ENCODE assay signal across 22 cellular contexts in the genomic region with DNA sequence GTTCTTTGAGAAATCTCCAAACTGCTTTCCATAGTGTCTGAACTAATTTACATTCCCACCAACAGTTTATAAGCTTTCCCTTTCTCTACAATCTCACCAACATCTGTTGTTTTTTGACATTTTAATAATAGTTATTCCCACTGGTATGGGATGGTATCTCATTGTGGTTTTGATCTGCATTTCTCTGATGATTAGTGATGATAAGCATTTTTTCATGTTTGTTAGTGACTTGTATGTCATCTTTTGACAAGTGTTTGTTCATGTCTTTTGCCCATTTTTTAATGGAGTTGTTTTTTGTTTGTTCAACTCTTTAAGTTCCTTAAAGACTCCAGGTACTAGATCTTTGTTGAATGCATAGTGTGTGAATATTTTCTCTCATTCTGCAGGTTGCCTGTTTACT.
"Had no signal": no experiment of that assay in that cellular context is flagged by ENCODE, and none has a peak within 500 bp of the region (broad histone marks: within the 10 kb centered on the region; RNA-seq: fewer than 3 reads in every experiment).

No MANE protein-coding gene starts in this region.

- H3K9me3 ChIP-seq: ovary, right atrium auricular region, right lobe of liver, stomach, testis, thyroid gland, transverse colon, upper lobe of left lung, vagina had no signal

- H3K27me3 ChIP-seq: ovary, right atrium auricular region, right lobe of liver, stomach, testis, thyroid gland, transverse colon, upper lobe of left lung, vagina had no signal

- H3K4me1 ChIP-seq: left ventricle myocardium inferior, right atrium auricular region, right lobe of liver, testis, thyroid gland, upper lobe of left lung, vagina had no signal

- H3K27ac ChIP-seq: left ventricle myocardium inferior, ovary, right atrium auricular region, right lobe of liver, skin epidermis, stomach, testis, thyroid gland, transverse colon, upper lobe of left lung, vagina had no signal

- DNase-seq: hypothalamus; islet precursor cell; left ventricle myocardium inferior; mesendoderm; naive thymus-derived CD4-positive, alpha-beta T cell; ovary; right lobe of liver; stimulated activated CD4-positive, alpha-beta T cell treated with anti-CD3 and anti-CD28 coated beads, Interleukin-12 subunit alpha, Interleukin-12 subunit beta, amount 100 ng/mL, for 4 hours; stimulated activated CD4-positive, alpha-beta T cell treated with anti-CD3 and anti-CD28 coated beads, Interleukin-15, amount 100 ng/mL, for 24 hours; stimulated activated CD4-positive, alpha-beta T cell treated with anti-CD3 and anti-CD28 coated beads, Interleukin-2, amount 100 ng/mL, for 24 hours; stimulated activated CD4-positive, alpha-beta T cell treated with anti-CD3 and anti-CD28 coated beads, Interleukin-4, amount 100 ng/mL, for 1 hour; stimulated activated naive B cell treated with anti-CD40 and anti-IgM and Interleukin-4, amounts not matched to agents 10 μg/mL and 1 μg/mL and 100 μg/mL, for 72 hours; stimulated activated naive CD8-positive, alpha-beta T cell treated with anti-CD3 and anti-CD28 coated beads, Interleukin-15, Interleukin-2, amounts not matched to agents 100 U/mL and 50 U/mL, for 24 hours; stomach; testis; thyroid gland; transverse colon; upper lobe of left lung had no signal

- H3K36me3 ChIP-seq: left ventricle myocardium inferior, ovary, right atrium auricular region, stomach, thyroid gland, transverse colon, upper lobe of left lung, vagina had no signal

- H3K4me3 ChIP-seq: left ventricle myocardium inferior, lung, ovary, right atrium auricular region, right lobe of liver, skin epidermis, stomach, testis, thyroid gland, transverse colon, upper lobe of left lung, vagina had no signal
